ENCODE assay signal across 8 cellular contexts in the genomic region with DNA sequence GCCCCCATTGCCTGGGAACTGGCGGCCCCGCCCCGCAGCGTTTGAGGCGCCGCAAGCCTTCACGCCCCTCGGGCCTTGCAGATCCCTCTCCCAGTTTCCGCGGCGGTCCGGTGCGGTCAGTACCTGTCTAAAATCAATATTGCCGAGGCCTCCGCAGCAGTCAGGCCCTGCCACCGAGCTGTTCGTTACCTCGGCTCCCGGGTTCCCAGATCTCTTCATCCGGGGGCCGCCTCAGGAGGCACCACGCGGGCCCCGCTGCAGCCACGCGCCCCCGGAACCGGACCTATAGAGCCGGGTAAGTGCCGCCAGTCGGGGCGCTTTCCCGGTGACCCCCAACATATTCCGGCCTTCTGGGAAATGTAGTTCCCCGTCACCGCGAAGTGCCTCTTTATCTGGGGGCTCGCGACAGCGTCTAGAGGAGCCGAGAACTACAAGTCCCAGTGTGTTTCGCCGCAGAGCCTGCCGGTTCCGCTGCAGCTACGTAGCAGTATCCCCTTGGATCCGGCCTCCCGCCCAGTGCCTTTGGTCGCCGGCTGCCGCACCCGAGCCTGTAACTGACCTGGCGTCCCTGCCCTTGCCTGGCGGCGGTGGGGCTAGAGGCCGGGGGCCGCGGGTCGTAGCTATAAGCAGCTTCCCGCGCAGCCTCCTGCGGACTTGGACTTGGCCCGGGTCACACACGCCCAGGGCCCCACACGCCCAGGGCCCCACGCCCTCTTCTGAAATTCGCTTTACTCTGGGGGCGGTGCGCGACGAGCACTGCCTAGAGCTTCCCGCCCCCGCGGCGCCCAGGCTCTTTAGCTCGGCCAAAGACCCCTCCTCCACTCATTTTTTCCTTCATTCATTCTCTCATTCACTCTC. TPM values are rescaled to one million over a fixed set of nuclear protein-coding genes. Genes with fewer than 3 reads are reported as not detected.
DNase-seq lines count a peak whose midpoint lies in the region; ATAC-seq lines count a peak whose summit lies in the region.

A gene with protein sequence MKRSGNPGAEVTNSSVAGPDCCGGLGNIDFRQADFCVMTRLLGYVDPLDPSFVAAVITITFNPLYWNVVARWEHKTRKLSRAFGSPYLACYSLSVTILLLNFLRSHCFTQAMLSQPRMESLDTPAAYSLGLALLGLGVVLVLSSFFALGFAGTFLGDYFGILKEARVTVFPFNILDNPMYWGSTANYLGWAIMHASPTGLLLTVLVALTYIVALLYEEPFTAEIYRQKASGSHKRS (minus strand): TSS at position 301 of the 858 bp plus-strand sequence. CDS start 82 bp downstream, at position 219.

- ATAC-seq in GM19328 (IDR thresholded peaks at IDR 0.05; ENCODE audit: unreplicated experiment) (peak; percentile 95), HG03520 (IDR thresholded peaks at IDR 0.05; ENCODE audit: unreplicated experiment) (peak; percentile 88)

- H3K9ac ChIP-seq in BLaER1, result peak within 1 kb of the TSS; percentile 90

- peak within 1 kb of the TSS; percentile 86 for H3K27ac ChIP-seq in BLaER1

- peaks cover 53% of the 10 kb centered on the region for H3K4me1 ChIP-seq in BLaER1

- peak within 1 kb of the TSS; percentile 100 for H3K4me2 ChIP-seq in BLaER1

- no peaks in the 10 kb centered on the region for H3K9me3 ChIP-seq in BLaER1

- H3K36me3 Mint-ChIP-seq in activated CD4-positive, alpha-beta T cell treated with anti-CD3 and anti-CD28 coated beads, Interleukin-2, amount 10 ng/mL, durations not matched to agents 7 days and 5 days (ENCODE audit: low read depth), result no peaks in the 10 kb centered on the region

- H3K27me3 Mint-ChIP-seq in activated CD4-positive, alpha-beta T cell treated with anti-CD3 and anti-CD28 coated beads, Interleukin-2, amount 10 ng/mL, durations not matched to agents 7 days and 5 days, result no peaks in the 10 kb centered on the region

- H3K27ac Mint-ChIP-seq in activated CD4-positive, alpha-beta T cell treated with anti-CD3 and anti-CD28 coated beads, Interleukin-2, amount 10 ng/mL, durations not matched to agents 7 days and 5 days, result peak within 1 kb of the TSS; percentile 92

- POLR2A ChIA-PET in activated CD4-positive, alpha-beta T cell treated with anti-CD3 and anti-CD28 coated beads, Interleukin-2, amount 10 ng/mL, durations not matched to agents 7 days and 5 days (lab: Charles Lee), result interaction anchor here (0.5 kb wide), 1 partner anchor 279 kb away, joined by 3 read pairs; no protein-coding TSS in a partner anchor

- H3K9me3 Mint-ChIP-seq in activated CD4-positive, alpha-beta T cell treated with anti-CD3 and anti-CD28 coated beads, Interleukin-2, amount 10 ng/mL, durations not matched to agents 7 days and 5 days, result no peaks in the 10 kb centered on the region

- H3K4me3 ChIP-seq in BLaER1, result peak within 1 kb of the TSS; percentile 92

- peak within 1 kb of the TSS; percentile 83 for H3K4me3 Mint-ChIP-seq in activated CD4-positive, alpha-beta T cell treated with anti-CD3 and anti-CD28 coated beads, Interleukin-2, amount 10 ng/mL, durations not matched to agents 7 days and 5 days

- no peaks in the 10 kb centered on the region for H3K36me3 ChIP-seq in BLaER1

- H3K27me3 ChIP-seq in BLaER1, result no peaks in the 10 kb centered on the region

- DNase-seq in NCI-H69 (lab: John Stamatoyannopoulos, UW) (peak; percentile 97), dedifferentiated amniotic fluid mesenchymal stem cell (ENCODE audit: extremely low spot score) (peak; percentile 99), left kidney (ENCODE audit: low read depth, low spot score) (peak; percentile 99)
- peak; percentile 97 for DNase-seq in activated CD4-positive, alpha-beta T cell treated with anti-CD3 and anti-CD28 coated beads, Interleukin-2, amount 10 ng/mL, durations not matched to agents 7 days and 5 days
- DNase-seq in stimulated activated CD4-positive, alpha-beta T cell treated with anti-CD3 and anti-CD28 coated beads, Interleukin-2, amount 100 ng/mL, for 24 hours, result peak; percentile 91 to 94

- CTCF ChIA-PET in activated CD4-positive, alpha-beta T cell treated with anti-CD3 and anti-CD28 coated beads, Interleukin-2, amount 10 ng/mL, durations not matched to agents 7 days and 5 days (lab: Charles Lee), result interaction anchor here (0.6 to 3.7 kb wide), 7 partner anchors 10 to 95 kb away, joined by 3 to 15 read pairs (median 3); partner anchors contain the start of gene RASD1

- H3K4me1 Mint-ChIP-seq in activated CD4-positive, alpha-beta T cell treated with anti-CD3 and anti-CD28 coated beads, Interleukin-2, amount 10 ng/mL, durations not matched to agents 7 days and 5 days, result peaks cover 24% of the 10 kb centered on the region

- H4K20me1 ChIP-seq in BLaER1, result no peaks in the 10 kb centered on the region

RNA-seq across cellular contexts. Expression of the gene that starts here (rescaled TPM):
- total RNA-seq in activated CD4-positive, alpha-beta T cell treated with anti-CD3 and anti-CD28 coated beads, Interleukin-2, amount 10 ng/mL, durations not matched to agents 7 days and 5 days, result 10 to 100 TPM; 10.8 to 17.3 TPM

Comparison
In these comparisons a context has a peak if more than half of its experiments do, and no peak if none do; other contexts are left out.
1. Peak in every context shown above with its lines: DNase-seq, ATAC-seq, H3K4me3 ChIP-seq and H3K27ac ChIP-seq.